Comparison of ENCODE assay signal across 8 cellular contexts in genomic region chr6:52663120-52663934, GRCh38. TPM values are rescaled to one million over a fixed set of nuclear protein-coding genes. Genes with fewer than 3 reads are reported as not detected.
DNase-seq lines count a peak whose midpoint lies in the region; ATAC-seq and TF ChIP-seq lines count a peak whose summit lies in the region.

No MANE protein-coding gene starts in this region.

- H3K36me3 ChIP-seq in GM23248 (ENCODE audit: low read depth) (no peaks in the 10 kb centered on the region), Loucy (ENCODE audit: insufficient read depth, low read length) (no peaks in the 10 kb centered on the region), SJSA1 (peaks cover 19% of the 10 kb centered on the region), heart right ventricle (no peaks in the 10 kb centered on the region)

- DNase-seq in DMS53 (lab: John Stamatoyannopoulos, UW) (peak; percentile 75), GM23248 (peak; percentile 80), SJSA1 (ENCODE audit: low read depth in 1 of 2, low spot score in 2 of 2) (peak in 1 of 2 experiments; percentile 78), heart right ventricle (peak in 1 of 2 donors; percentile 60), progenitor cell of endocrine pancreas (ENCODE audit: low spot score, unreplicated experiment) (no peak)
- DNase-seq in activated naive CD8-positive, alpha-beta T cell treated with anti-CD3 and anti-CD28 coated beads for 36 hours = peak; percentile 38

- H3K79me2 ChIP-seq in GM23248 (ENCODE audit: insufficient read depth) (peaks cover 23% of the 10 kb centered on the region), Loucy (ENCODE audit: insufficient read depth, low read length) (peaks cover 30% of the 10 kb centered on the region)

- H3K4me3 ChIP-seq in GM23248 = peak overlapping the region; percentile 91
- peak overlapping the region; percentile 80 for H3K4me3 ChIP-seq in Loucy (ENCODE audit: low read length, poor library complexity, severe bottlenecking)
- peak overlapping the region; percentile 60 for H3K4me3 ChIP-seq in SJSA1
- peak overlapping the region; percentile 24 to 83 (median 71) for H3K4me3 ChIP-seq in heart right ventricle

- peaks cover 27% of the 10 kb centered on the region for H3F3A ChIP-seq in GM23248 (ENCODE audit: insufficient read depth)
- no peaks in the 10 kb centered on the region for H3F3A ChIP-seq in Loucy (ENCODE audit: low read depth)

- H3K4me1 Mint-ChIP-seq in activated naive CD8-positive, alpha-beta T cell treated with anti-CD3 and anti-CD28 coated beads for 36 hours = no peaks in the 10 kb centered on the region
- H3K4me1 Mint-ChIP-seq in progenitor cell of endocrine pancreas (ENCODE audit: low read depth) = peaks cover 6% of the 10 kb centered on the region

- WGBS in GM23248 (ENCODE audit: low coverage in 1 of 2, low lambda C conversion rate in 2 of 2, missing lambda C conversion rate in 2 of 2), 2 experiments = 14 to 17% methylated on average over 12 of the region's 12 CpGs
- 18 to 22% methylated on average over 12 of the region's 12 CpGs for WGBS in heart right ventricle, 2 donors

- in situ Hi-C loops in GM23248 (cut with MboI) = loop anchor here (5.0 kb wide), 1 partner anchor 256 kb away; no protein-coding TSS in a partner anchor

- no peak overlapping the region for H3K4me3 Mint-ChIP-seq in activated naive CD8-positive, alpha-beta T cell treated with anti-CD3 and anti-CD28 coated beads for 36 hours
- no peak overlapping the region for H3K4me3 Mint-ChIP-seq in progenitor cell of endocrine pancreas (ENCODE audit: low read depth)

- H3K4me1 ChIP-seq in GM23248 (ENCODE audit: insufficient read depth) (peaks cover 28% of the 10 kb centered on the region), Loucy (ENCODE audit: insufficient read depth, low read length, poor library complexity, severe bottlenecking) (peaks cover 55% of the 10 kb centered on the region), SJSA1 (replicated peaks) (peaks cover 24% of the 10 kb centered on the region), heart right ventricle (peaks cover 0 to 21% (median 8%) of the 10 kb centered on the region in 9 donors)

- no peaks in the 10 kb centered on the region for H3K27me3 Mint-ChIP-seq in activated naive CD8-positive, alpha-beta T cell treated with anti-CD3 and anti-CD28 coated beads for 36 hours
- H3K27me3 Mint-ChIP-seq in progenitor cell of endocrine pancreas = no peaks in the 10 kb centered on the region

- H3K4me2 ChIP-seq in GM23248 (ENCODE audit: unreplicated experiment) (peak overlapping the region; percentile 99), Loucy (ENCODE audit: low read depth, low read length, poor library complexity, severe bottlenecking) (peak overlapping the region; percentile 98)

- intact Hi-C loops in heart right ventricle (cut with DNase I) = loop anchor here (1.0 to 10.0 kb wide), 10 partner anchors 66 to 379 kb away; partner anchors contain the start of genes MCM3 (in 3 of the 10) and GSTA4 (in 1 of the 10)

- H3K9me3 Mint-ChIP-seq in activated naive CD8-positive, alpha-beta T cell treated with anti-CD3 and anti-CD28 coated beads for 36 hours = no peaks in the 10 kb centered on the region
- H3K9me3 Mint-ChIP-seq in progenitor cell of endocrine pancreas (ENCODE audit: low read depth) = no peaks in the 10 kb centered on the region

- peak overlapping the region; percentile 96 for H2AFZ ChIP-seq in GM23248
- peak overlapping the region; percentile 82 for H2AFZ ChIP-seq in Loucy (ENCODE audit: low read length)

- peak overlapping the region; percentile 9; the same call in 1 of the 2 replicates for H3K27ac ChIP-seq in GM23248
- peak overlapping the region; percentile 34 for H3K27ac ChIP-seq in SJSA1
- H3K27ac ChIP-seq in heart right ventricle = peak overlapping the region in 6 of 10 donors; percentile 1 to 80 (median 74)

- H3K9ac ChIP-seq in GM23248 (peak overlapping the region; percentile 76), Loucy (ENCODE audit: low read depth, low read length, poor library complexity, severe bottlenecking) (peak overlapping the region; percentile 89)

- H4K20me1 ChIP-seq in GM23248 (ENCODE audit: insufficient read depth) (no peaks in the 10 kb centered on the region), Loucy (ENCODE audit: insufficient read depth, low read length, poor library complexity, severe bottlenecking) (no peaks in the 10 kb centered on the region)

- peak; percentile 97 for TF ChIP-seq CTCF in Loucy (conservative IDR thresholded peaks at IDR 0.05; ENCODE audit: low read length)
- TF ChIP-seq CTCF in heart right ventricle (IDR thresholded peaks at IDR 0.05) = peak; percentile 68 to 97 (median 91)
- TF ChIP-seq CTCF in progenitor cell of endocrine pancreas (IDR thresholded peaks at IDR 0.05; ENCODE audit: unreplicated experiment) = peak; percentile 90

- ATAC-seq in heart right ventricle (peak; percentile 36 to 91 (median 73)), GM21390 (IDR thresholded peaks at IDR 0.05; ENCODE audit: unreplicated experiment) (no peak)

- H3K27me3 ChIP-seq in GM23248 (replicated peaks; ENCODE audit: insufficient read depth) (no peaks in the 10 kb centered on the region), Loucy (ENCODE audit: insufficient read depth, low read length, poor library complexity, severe bottlenecking) (no peaks in the 10 kb centered on the region), SJSA1 (replicated peaks) (no peaks in the 10 kb centered on the region), heart right ventricle (peaks cover 0 to 19% (median 0%) of the 10 kb centered on the region in 7 donors)

- no peak overlapping the region for H3K27ac Mint-ChIP-seq in activated naive CD8-positive, alpha-beta T cell treated with anti-CD3 and anti-CD28 coated beads for 36 hours
- no peak overlapping the region for H3K27ac Mint-ChIP-seq in progenitor cell of endocrine pancreas

- no peaks in the 10 kb centered on the region for H3K36me3 Mint-ChIP-seq in activated naive CD8-positive, alpha-beta T cell treated with anti-CD3 and anti-CD28 coated beads for 36 hours
- peaks cover 8% of the 10 kb centered on the region for H3K36me3 Mint-ChIP-seq in progenitor cell of endocrine pancreas (ENCODE audit: insufficient read depth)

- H3K9me2 ChIP-seq in GM23248 (ENCODE audit: insufficient read depth) (no peaks in the 10 kb centered on the region), Loucy (replicated peaks; ENCODE audit: low read depth, low read length) (no peaks in the 10 kb centered on the region)

- H3K9me3 ChIP-seq in GM23248 (ENCODE audit: low read depth) (no peaks in the 10 kb centered on the region), Loucy (ENCODE audit: insufficient read depth, low read depth, low read length) (no peaks in the 10 kb centered on the region), SJSA1 (replicated peaks) (no peaks in the 10 kb centered on the region), heart right ventricle (no peaks in the 10 kb centered on the region)

RNA-seq across cellular contexts. Expression of gene TMEM14A, which starts 7.6 kb away (rescaled TPM):
- total RNA-seq in GM23248 (2014; rRNA removed; shearing (Covaris generic)) = 64.0 and 68.4 TPM in 2 replicates
- 95.1 and 96.0 TPM in 2 replicates for polyA plus RNA-seq in GM23248 (2016; fragmentation: Nextera tagmentation; extraction: Ambion mirVana)
- total RNA-seq in SJSA1 (2014; rRNA removed; shearing (Covaris generic)) = 78.6 and 91.0 TPM in 2 replicates
- total RNA-seq in activated naive CD8-positive, alpha-beta T cell treated with anti-CD3 and anti-CD28 coated beads for 36 hours = 10 to 100 TPM; 19.0 to 19.6 TPM
- total RNA-seq in heart right ventricle = 1 to 10 TPM; 5.7 to 10.0 (median 6.7) TPM
- 1 to 10 TPM; 8.2 to 8.9 TPM for polyA plus RNA-seq in heart right ventricle
- 29.7 and 33.6 TPM in 2 replicates for total RNA-seq in progenitor cell of endocrine pancreas

Comparison
In these comparisons a context has a peak if more than half of its experiments do, and no peak if none do; other contexts are left out.
1. H3K27ac ChIP-seq: peak in every context shown above with its lines; median percentile 74 in heart right ventricle; 34 in SJSA1; 9 in GM23248.